ENCODE assay signal across 11 cellular contexts in genomic region chr3:24154003-24154695, GRCh38.
DNase-seq lines count a peak whose midpoint lies in the region; ATAC-seq, FAIRE-seq and TF ChIP-seq lines count a peak whose summit lies in the region.
"Had no signal": no experiment of that assay in that cellular context is flagged by ENCODE, and none has a peak within 500 bp of the region (broad histone marks: within the 10 kb centered on the region; RNA-seq: fewer than 3 reads in every experiment).

No MANE protein-coding gene starts in this region.

- ATAC-seq in GM18861 (IDR thresholded peaks at IDR 0.05; ENCODE audit: unreplicated experiment) = peak; percentile 82
- peak; percentile 71 for ATAC-seq in GM21526 (IDR thresholded peaks at IDR 0.05; ENCODE audit: low FRiP score, unreplicated experiment)
- peak; percentile 73 for ATAC-seq in HG03103 (IDR thresholded peaks at IDR 0.05; ENCODE audit: low read depth, unreplicated experiment)
- ATAC-seq in K562 = no peak
- no peak for ATAC-seq in left lung
- ATAC-seq in left lobe of liver = no peak

- TF ChIP-seq CTCF in K562 (IDR thresholded peaks at IDR 0.05 in 2 of 3, conservative IDR thresholded peaks at IDR 0.05 in 1 of 3; ENCODE audit: insufficient read depth in 2 of 3, low read depth in 1 of 3, low read length in 3 of 3) = no peak
- TF ChIP-seq CTCF in left lung (IDR thresholded peaks at IDR 0.05) = no peak

- no peak for DNase-seq in K562 (ENCODE audit: extremely low read depth in 1 of 4, low spot score in 3 of 4)
- DNase-seq in left lung = no peak
- no peak for DNase-seq in stimulated activated naive CD4-positive, alpha-beta T cell treated with Interleukin-2 at 50 U/mL for 16 hours (lab: John Stamatoyannopoulos, UW)
- DNase-seq in ACHN = no peak
- DNase-seq in left lobe of liver (ENCODE audit: low spot score) = no peak
- DNase-seq: DMS53; effector memory CD4-positive, alpha-beta T cell; NCI-H345 had no signal

- H2AFZ ChIP-seq in K562 (ENCODE audit: low read depth, low read length) = no peak overlapping the region

- POLR2A ChIA-PET in K562 (lab: Yijun Ruan, JAX) = no interaction called here

- H3K27ac ChIP-seq in K562 (ENCODE audit: extremely low read depth, low read depth, low read length) (no peak overlapping the region), left lung (no peak overlapping the region)

- H3K4me3 ChIP-seq in K562 = no peak overlapping the region
- no peak overlapping the region for H3K4me3 ChIP-seq in left lung

- in situ Hi-C loops in K562 (cut with MboI) = no loop called here
- in situ Hi-C loops in ACHN (cut with HindIII; ENCODE audit: low pct_ligation_motif_present, low pct_unique_long_range_greater_than_20kb, low sequenced_read_pairs) = no loop called here

- H3K4me2 ChIP-seq in K562 (ENCODE audit: insufficient read depth, low read length) = no peak overlapping the region

- no peaks in the 10 kb centered on the region for H3K9me1 ChIP-seq in K562 (ENCODE audit: control insufficient read depth, insufficient read depth, low read length)

- WGBS in K562 (ENCODE audit: insufficient coverage, low coverage, missing lambda C conversion rate) = 13% methylated on average over 2 of the region's 2 CpGs

- H3K9me3 ChIP-seq in K562 (replicated peaks; ENCODE audit: control insufficient read depth, insufficient read depth, low read depth, low read length) (no peaks in the 10 kb centered on the region), left lung (no peaks in the 10 kb centered on the region)

- no peak overlapping the region for H3K9ac ChIP-seq in K562 (ENCODE audit: insufficient read depth in 1 of 2, low read depth in 2 of 2, low read length in 2 of 2)

- CTCF ChIA-PET in K562 (lab: Yijun Ruan, JAX; ENCODE audit: low intra/inter-chr PET ratio) = no interaction called here

- TF ChIP-seq POLR2A in K562 (conservative IDR thresholded peaks at IDR 0.05) = no peak

- BruUV-seq in K562 (replicated peaks; lab: Mats Ljungman, UMichigan) = no TSS peak

- no peaks in the 10 kb centered on the region for H3K79me2 ChIP-seq in K562 (ENCODE audit: control insufficient read depth, insufficient read depth, low read length)

- H3K36me3 ChIP-seq in K562 (ENCODE audit: control insufficient read depth, insufficient read depth, low read length) = no peaks in the 10 kb centered on the region
- no peaks in the 10 kb centered on the region for H3K36me3 ChIP-seq in left lung

- no peak for TF ChIP-seq RAD21 in K562 (CRISPR knock-in tag; conservative IDR thresholded peaks at IDR 0.05 in 1 of 2, IDR thresholded peaks at IDR 0.05 in 1 of 2)

- intact Hi-C loops in K562 (cut with micrococcal nuclease) (no loop called here), left lung (cut with DNase I) (no loop called here)

- H3K27me3 ChIP-seq in K562 (ENCODE audit: control insufficient read depth in 2 of 2, insufficient read depth in 2 of 2, low read length in 2 of 2) = no peaks in the 10 kb centered on the region
- H3K27me3 ChIP-seq in left lung = no peaks in the 10 kb centered on the region

- H3K4me1 ChIP-seq in K562 (replicated peaks in 1 of 2; ENCODE audit: control insufficient read depth in 2 of 2, insufficient read depth in 2 of 2, low read length in 2 of 2) (peaks cover 0 to 13% of the 10 kb centered on the region in 2 experiments; a peak in 3 of 5 replicates), left lung (no peaks in the 10 kb centered on the region)

- no peaks in the 10 kb centered on the region for H4K20me1 ChIP-seq in K562 (replicated peaks; ENCODE audit: control insufficient read depth, insufficient read depth, low read length)

- no peak for TF ChIP-seq EP300 in K562 (IDR thresholded peaks at IDR 0.05; ENCODE audit: low read length)

- no peak for FAIRE-seq in K562 (lab: Jason Lieb, UNC)

TF ChIP-seq in K562, 482 proteins besides CTCF, POLR2A, EP300 and RAD21 (continues in another document):
- TF ChIP-seq ZBTB2 (IDR thresholded peaks at IDR 0.05) (no peak), ZBTB11 (CRISPR knock-in tag; IDR thresholded peaks at IDR 0.05) (no peak), SNRNP70 (optimal IDR thresholded peaks at IDR 0.05; ENCODE audit: low read depth, low read length) (no peak), RCOR1 (IDR thresholded peaks at IDR 0.05; ENCODE audit: borderline replicate concordance in 1 of 2, low read depth in 2 of 2, low read length in 2 of 2) (no peak), HMBOX1 (IDR thresholded peaks at IDR 0.05) (no peak), MAFG (tag; conservative IDR thresholded peaks at IDR 0.05) (no peak), FOXA3 (CRISPR knock-in tag; conservative IDR thresholded peaks at IDR 0.05 in 1 of 2, IDR thresholded peaks at IDR 0.05 in 1 of 2) (no peak), PKNOX1 (IDR thresholded peaks at IDR 0.05) (peak; percentile 67), ZNF644 (tag; IDR thresholded peaks at IDR 0.05; ENCODE audit: low read depth) (no peak), MXI1 (IDR thresholded peaks at IDR 0.05; ENCODE audit: low read depth, low read length) (no peak), RFX5 (IDR thresholded peaks at IDR 0.05; ENCODE audit: low read depth, low read length) (no peak), CEBPG (CRISPR knock-in tag; IDR thresholded peaks at IDR 0.05) (no peak), CEBPG (tag; conservative IDR thresholded peaks at IDR 0.05 in 1 of 2, IDR thresholded peaks at IDR 0.05 in 1 of 2) (peak; percentile 21 to 60; a peak in 1 of 4 replicates), MEF2D (tag; conservative IDR thresholded peaks at IDR 0.05; ENCODE audit: low read depth) (0 out of 2 replicates have a peak, but pooled peaks have one; percentile 24), ELF2 (CRISPR knock-in tag; IDR thresholded peaks at IDR 0.05) (no peak), GTF2B (IDR thresholded peaks at IDR 0.05; ENCODE audit: extremely low read depth, insufficient read length) (no peak), FOSL1 (tag; conservative IDR thresholded peaks at IDR 0.05) (0 out of 2 replicates have a peak, but pooled peaks have one; percentile 44)

Comparison
In these comparisons a context has a peak if more than half of its experiments do, and no peak if none do; other contexts are left out.
1. ATAC-seq: peak in GM18861 (single experiment), GM21526 (single experiment) and HG03103 (single experiment); none in K562 (single experiment), left lung (single experiment) and left lobe of liver (single experiment).